8 cellular contexts compared by ENCODE assay signal in genomic region chr1:20152599-20152930, GRCh38. TPM values are rescaled to one million over a fixed set of nuclear protein-coding genes. Genes with fewer than 3 reads are reported as not detected.
DNase-seq lines count a peak whose midpoint lies in the region; ATAC-seq and TF ChIP-seq lines count a peak whose summit lies in the region.

No MANE protein-coding gene starts in this region.

- H4K20me1 ChIP-seq in KMS-11 (ENCODE audit: insufficient read depth) (no peaks in the 10 kb centered on the region), osteoblast (ENCODE audit: insufficient read depth, low read length) (no peaks in the 10 kb centered on the region)

- peak overlapping the region; percentile 35 for H3K27ac Mint-ChIP-seq in Caco-2 (ENCODE audit: unreplicated experiment)

- H3K9me3 ChIP-seq in Caco-2 = no peaks in the 10 kb centered on the region
- H3K9me3 ChIP-seq in osteoblast (ENCODE audit: low read depth, low read length) = no peaks in the 10 kb centered on the region

- POLR2A ChIA-PET in Caco-2 (lab: Charles Lee) = no interaction called here

- H2AFZ ChIP-seq in KMS-11 (ENCODE audit: low read depth) = peak overlapping the region; percentile 67; the same call in 1 of the 2 replicates
- H2AFZ ChIP-seq in osteoblast (ENCODE audit: low read length) = peak overlapping the region; percentile 69

- H3K4me3 ChIP-seq in Caco-2 (ENCODE audit: low read depth, low read length) (no peak overlapping the region), KMS-11 (IDR thresholded peaks at IDR 0.05; ENCODE audit: insufficient read depth, low read depth, low read length) (no peak overlapping the region), coronary artery (peak overlapping the region; percentile 62), osteoblast (ENCODE audit: insufficient read depth, low read length) (no peak overlapping the region)

- DNase-seq in Caco-2 = no peak
- no peak for DNase-seq in coronary artery (ENCODE audit: low spot score)
- peak; percentile 27 for DNase-seq in osteoblast (ENCODE audit: insufficient read length, low spot score, missing footprints)
- no peak for DNase-seq in AML-193 (lab: John Stamatoyannopoulos, UW)
- no peak for DNase-seq in NCI-H510A (lab: John Stamatoyannopoulos, UW)
- DNase-seq in NK-92 (lab: John Stamatoyannopoulos, UW; ENCODE audit: unreplicated experiment) = no peak

- H3K4me1 ChIP-seq in Caco-2 (no peaks in the 10 kb centered on the region), KMS-11 (ENCODE audit: low read depth, poor library complexity, severe bottlenecking) (no peaks in the 10 kb centered on the region), osteoblast (ENCODE audit: insufficient read depth, low read length) (peaks cover 13% of the 10 kb centered on the region)

- ATAC-seq in HG02678 (IDR thresholded peaks at IDR 0.05; ENCODE audit: unreplicated experiment) = no peak

- H3K27ac ChIP-seq in KMS-11 (no peak overlapping the region), coronary artery (peak overlapping the region in 1 of 2 donors; percentile 43), osteoblast (ENCODE audit: low read depth, low read length) (no peak overlapping the region)

- no TSS peak for BruUV-seq in Caco-2 (replicated peaks; lab: Mats Ljungman, UMichigan)

- intact Hi-C loops in Caco-2 (cut with micrococcal nuclease; ENCODE audit: unreplicated experiment) = loop anchor here (1.0 kb wide), 3 partner anchors 51 to 234 kb away; no protein-coding TSS in a partner anchor

- H3K27me3 Mint-ChIP-seq in Caco-2 (ENCODE audit: insufficient read depth, unreplicated experiment) = no peaks in the 10 kb centered on the region

- no peak overlapping the region for H3K9ac ChIP-seq in KMS-11

- peak overlapping the region; percentile 47 for H3K4me3 Mint-ChIP-seq in Caco-2 (ENCODE audit: unreplicated experiment)

- H3K36me3 Mint-ChIP-seq in Caco-2 (ENCODE audit: insufficient read depth, unreplicated experiment) = no peaks in the 10 kb centered on the region

- no peaks in the 10 kb centered on the region for H3K4me1 Mint-ChIP-seq in Caco-2 (ENCODE audit: low read depth, unreplicated experiment)

- H3K79me2 ChIP-seq in KMS-11 (ENCODE audit: insufficient read depth, low read depth) (no peaks in the 10 kb centered on the region), osteoblast (ENCODE audit: insufficient read depth, low read length) (no peaks in the 10 kb centered on the region)

- no peaks in the 10 kb centered on the region for H3K9me3 Mint-ChIP-seq in Caco-2 (ENCODE audit: unreplicated experiment)

- H3K4me2 ChIP-seq in KMS-11 (no peak overlapping the region), osteoblast (ENCODE audit: insufficient read depth, low read length) (peak overlapping the region; percentile 83)

- H3K36me3 ChIP-seq in Caco-2 (ENCODE audit: control insufficient read depth, insufficient read depth, low read length) (no peaks in the 10 kb centered on the region), KMS-11 (ENCODE audit: insufficient read depth) (no peaks in the 10 kb centered on the region), osteoblast (ENCODE audit: insufficient read depth, low read length) (no peaks in the 10 kb centered on the region)

- CTCF ChIA-PET in Caco-2 (lab: Charles Lee) = interaction anchor here (1.2 to 1.4 kb wide), 2 partner anchors 178 kb away, joined by 3 to 19 read pairs; no protein-coding TSS in a partner anchor

- H3K27me3 ChIP-seq in Caco-2 (replicated peaks; ENCODE audit: control insufficient read depth, insufficient read depth, low read length) (no peaks in the 10 kb centered on the region), KMS-11 (ENCODE audit: insufficient read depth, low read depth) (no peaks in the 10 kb centered on the region; the same call in 1 of the 2 replicates), osteoblast (ENCODE audit: insufficient read depth, low read length) (no peaks in the 10 kb centered on the region)

- TF ChIP-seq CTCF in Caco-2 (IDR thresholded peaks at IDR 0.05; ENCODE audit: insufficient read depth in 1 of 2, low read depth in 1 of 2, low read length in 1 of 2, severe bottlenecking in 1 of 2, unreplicated experiment in 1 of 2) (no peak), KMS-11 (conservative IDR thresholded peaks at IDR 0.05; ENCODE audit: low read depth, low read length) (peak; percentile 49), coronary artery (IDR thresholded peaks at IDR 0.05) (no peak), osteoblast (IDR thresholded peaks at IDR 0.05; ENCODE audit: extremely low read depth, low read depth, low read length) (peak; percentile 6)

RNA-seq across cellular contexts. Expression of gene PLA2G2F, which starts 13.4 kb away (rescaled TPM):
- total RNA-seq in Caco-2 (2022) = not detected in 2 replicates
- not detected in 2 replicates for total RNA-seq in osteoblast

RNA-seq across cellular contexts. Expression of gene PLA2G2D, which starts 33.2 kb away (rescaled TPM):
- total RNA-seq in Caco-2 (2022) (not detected in 2 replicates), osteoblast (not detected in 2 replicates)

RNA-seq across cellular contexts. Expression of gene UBXN10, which starts 33.3 kb away (rescaled TPM):
- 0.05 and 0.07 TPM in 2 replicates for total RNA-seq in Caco-2 (2022)
- under 0.01 TPM in 1 of 2 replicates, not detected in the other for total RNA-seq in osteoblast

RNA-seq across cellular contexts. Expression of gene PLA2G2C, which starts 33.8 kb away (rescaled TPM):
- total RNA-seq in Caco-2 (2022) = not detected in 2 replicates
- not detected in 2 replicates for total RNA-seq in osteoblast

Comparison
In these comparisons a context has a peak if more than half of its experiments do, and no peak if none do; other contexts are left out.
1. CTCF ChIP-seq: peak in KMS-11 (single experiment) and osteoblast (single experiment); none in Caco-2 (0 of 2) and coronary artery (single experiment).